In the genomic region with DNA sequence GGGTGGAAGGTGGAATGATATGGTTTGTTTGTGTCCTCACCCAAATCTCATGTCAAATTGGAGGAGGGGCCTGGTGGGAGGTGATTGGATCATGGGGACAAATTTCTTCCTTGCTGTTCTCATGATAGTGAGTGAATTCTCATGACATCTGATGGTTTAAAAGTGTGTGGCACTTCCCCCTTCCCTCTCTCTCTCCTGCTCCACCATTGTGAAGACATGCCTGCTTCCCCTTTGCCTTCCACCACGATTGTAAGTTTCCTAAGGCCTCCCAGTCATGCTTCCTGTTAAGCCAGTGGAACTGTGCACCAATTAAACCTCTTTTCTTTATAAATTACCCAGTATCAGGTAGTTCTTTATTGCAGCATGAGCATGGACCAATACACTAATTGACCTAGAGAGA, we compare ENCODE assay signal across 5 cellular contexts.
DNase-seq lines count a peak whose midpoint lies in the region; TF ChIP-seq lines count a peak whose summit lies in the region.
"Not testable (repeated sequence)": the region's sequence is repeated elsewhere in the genome, so short reads cannot be mapped to it uniquely, and the experiment has no call there.

No MANE protein-coding gene starts in this region.

- H3K9me3 ChIP-seq in Karpas-422 (ENCODE audit: low read length) = not testable (repeated sequence)

- not testable (repeated sequence) for H3K9me2 ChIP-seq in Karpas-422 (replicated peaks; ENCODE audit: insufficient read depth, low read length)

- not testable (repeated sequence) for H3K36me3 Mint-ChIP-seq in dendritic cell treated with granulocyte-macrophage colony-stimulating factor and Interleukin-4, amounts not matched to agents 40 ng/mL and 50 ng/mL, for 4 days (ENCODE audit: low read depth)

- not testable (repeated sequence) for H3K36me3 ChIP-seq in Karpas-422 (ENCODE audit: insufficient read depth, low read length)

- not testable (repeated sequence) for H3K79me2 ChIP-seq in Karpas-422 (ENCODE audit: low read length)

- TF ChIP-seq CTCF in HL-60 (IDR thresholded peaks at IDR 0.05; ENCODE audit: insufficient read depth, low read length) = not testable (repeated sequence)

- H3K9ac ChIP-seq in Karpas-422 (ENCODE audit: low read length) = not testable (repeated sequence)

- peaks cover 10% of the 10 kb centered on the region for H3K27me3 Mint-ChIP-seq in dendritic cell treated with granulocyte-macrophage colony-stimulating factor and Interleukin-4, amounts not matched to agents 40 ng/mL and 50 ng/mL, for 4 days

- not testable (repeated sequence) for H3K4me2 ChIP-seq in Karpas-422 (ENCODE audit: low read depth, low read length, poor library complexity, severe bottlenecking)

- intact Hi-C loops in dendritic cell treated with granulocyte-macrophage colony-stimulating factor and Interleukin-4, amounts not matched to agents 40 ng/mL and 50 ng/mL, for 4 days (cut with micrococcal nuclease) = loop anchor here (2.0 kb wide), 1 partner anchor 20 kb away; no protein-coding TSS in a partner anchor

- peaks cover 48% of the 10 kb centered on the region for H3K4me1 Mint-ChIP-seq in dendritic cell treated with granulocyte-macrophage colony-stimulating factor and Interleukin-4, amounts not matched to agents 40 ng/mL and 50 ng/mL, for 4 days (ENCODE audit: low read depth)

- not testable (repeated sequence) for H3K4me3 Mint-ChIP-seq in dendritic cell treated with granulocyte-macrophage colony-stimulating factor and Interleukin-4, amounts not matched to agents 40 ng/mL and 50 ng/mL, for 4 days

- H3K9me3 Mint-ChIP-seq in dendritic cell treated with granulocyte-macrophage colony-stimulating factor and Interleukin-4, amounts not matched to agents 40 ng/mL and 50 ng/mL, for 4 days = peaks cover 29% of the 10 kb centered on the region

- H2AFZ ChIP-seq in Karpas-422 (ENCODE audit: low read length) = not testable (repeated sequence)

- not testable (repeated sequence) for H3K27me3 ChIP-seq in HL-60 (ENCODE audit: insufficient read depth, poor library complexity, severe bottlenecking); Karpas-422 (ENCODE audit: low read length)

- H3K27ac Mint-ChIP-seq in dendritic cell treated with granulocyte-macrophage colony-stimulating factor and Interleukin-4, amounts not matched to agents 40 ng/mL and 50 ng/mL, for 4 days = peak overlapping the region; percentile 67

- H3K4me1 ChIP-seq in Karpas-422 (ENCODE audit: low read length) = peaks cover 11% of the 10 kb centered on the region

- not testable (repeated sequence) for H3K27ac ChIP-seq in HL-60 (replicated peaks); Karpas-422 (ENCODE audit: low read length)

- DNase-seq in HL-60 (ENCODE audit: low read depth in 1 of 2, low spot score in 1 of 2) (peak; percentile 46 to 63), Karpas-422 (peak; percentile 12), MV-4-11 (lab: John Stamatoyannopoulos, UW) (peak; percentile 66), SKM-1 treated with dmso at 0.1 percent for 144 hours (lab: John Stamatoyannopoulos, UW; ENCODE audit: unreplicated experiment) (peak; percentile 21)

- H3K4me3 ChIP-seq in HL-60 (replicated peaks; ENCODE audit: insufficient read depth, low read length); Karpas-422 (ENCODE audit: low read length): not testable (repeated sequence)

- H4K20me1 ChIP-seq in Karpas-422 (ENCODE audit: insufficient read depth, low read depth, low read length) = not testable (repeated sequence)

Comparison
In these comparisons a context has a peak if more than half of its experiments do, and no peak if none do; other contexts are left out.
1. DNase-seq: peak in every context shown above with its lines; median percentile 66 in MV-4-11; 54 in HL-60; 21 in SKM-1 treated with dmso at 0.1 percent for 144 hours; 12 in Karpas-422.